ENCODE assay signal across 13 cellular contexts in the genomic region with DNA sequence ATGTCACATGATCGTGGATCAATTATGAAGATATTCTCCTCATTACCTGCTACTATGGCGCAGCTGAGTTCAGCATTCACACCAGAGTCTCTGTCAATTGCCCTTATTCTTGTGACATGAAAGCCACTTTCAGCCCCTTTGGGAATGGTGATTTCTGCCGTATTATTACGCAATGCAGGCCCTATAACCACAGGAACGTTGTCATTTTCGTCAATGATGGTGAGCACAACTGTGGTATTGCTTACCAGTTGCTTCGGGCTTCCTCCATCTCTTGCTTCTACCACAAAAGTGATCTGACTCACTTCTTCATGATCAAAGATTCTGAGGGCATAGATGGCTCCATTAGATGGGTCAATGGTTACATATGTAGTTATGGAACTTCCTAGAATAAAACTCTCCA. TPM values are rescaled to one million over a fixed set of nuclear protein-coding genes. Genes with fewer than 3 reads are reported as not detected.
A peak's percentile ranks its signal among the peaks of the same experiment; 100 is the strongest.
DNase-seq lines count a peak whose midpoint lies in the region; ATAC-seq and TF ChIP-seq lines count a peak whose summit lies in the region.
"Had no signal": no experiment of that assay in that cellular context is flagged by ENCODE, and none has a peak within 500 bp of the region (broad histone marks: within the 10 kb centered on the region; RNA-seq: fewer than 3 reads in every experiment).

No MANE protein-coding gene starts in this region.

- no peaks in the 10 kb centered on the region for H3K9me3 ChIP-seq in iPS-18c (ENCODE audit: control insufficient read depth, insufficient read depth, low read length)
- H3K9me3 ChIP-seq in smooth muscle cell (replicated peaks; ENCODE audit: low read depth): no peaks in the 10 kb centered on the region

- DNase-seq in GM03348 (ENCODE audit: low spot score) (peak; percentile 33), smooth muscle cell (lab: John Stamatoyannopoulos, UW; ENCODE audit: unreplicated experiment) (no peak), T-helper 2 cell (no peak), NCI-H2081 treated with DMSO at 0.1 percent for 48 hours (lab: John Stamatoyannopoulos, UW) (no peak)
- DNase-seq: DMS153, glutamatergic neuron, occipital lobe had no signal

- H3K27me3 ChIP-seq in smooth muscle cell (ENCODE audit: low read depth): no peaks in the 10 kb centered on the region

- H2AFZ ChIP-seq in smooth muscle cell (ENCODE audit: low read depth): no peak overlapping the region

- peaks cover 59% of the 10 kb centered on the region for H3K4me1 ChIP-seq in smooth muscle cell (ENCODE audit: low read depth)

- peaks cover 14% of the 10 kb centered on the region for H3F3A ChIP-seq in smooth muscle cell (ENCODE audit: low read depth)

- H3K4me2 ChIP-seq in smooth muscle cell: peak overlapping the region; percentile 90

- H3K4me3 ChIP-seq in WI38 (ENCODE audit: low read depth, low read length) (peak overlapping the region; percentile 86), iPS-18c (ENCODE audit: insufficient read depth, low read depth, low read length) (peak overlapping the region; percentile 83), smooth muscle cell (peak overlapping the region; percentile 67)

- no peaks in the 10 kb centered on the region for H3K36me3 ChIP-seq in smooth muscle cell (ENCODE audit: low read depth)

- H3K79me2 ChIP-seq in smooth muscle cell (ENCODE audit: low read depth): peaks cover 51% of the 10 kb centered on the region

- TF ChIP-seq CTCF in WI38 (IDR thresholded peaks at IDR 0.05; ENCODE audit: low read depth, low read length) (no peak), smooth muscle cell (IDR thresholded peaks at IDR 0.05; ENCODE audit: borderline replicate concordance, insufficient read depth, poor library complexity, severe bottlenecking) (no peak)

- WGBS in smooth muscle cell (ENCODE audit: low lambda C conversion rate): 74% methylated on average over 7 of the region's 7 CpGs

- peaks cover 25% of the 10 kb centered on the region for H4K20me1 ChIP-seq in smooth muscle cell (ENCODE audit: low read depth)

- no peak overlapping the region for H3K9ac ChIP-seq in smooth muscle cell (ENCODE audit: low read depth)

- no peak for ATAC-seq in HG03457 (IDR thresholded peaks at IDR 0.05; ENCODE audit: unreplicated experiment)
- no peak for ATAC-seq in GM21576 (IDR thresholded peaks at IDR 0.05; ENCODE audit: unreplicated experiment)

- no peak overlapping the region for H3K27ac ChIP-seq in smooth muscle cell (ENCODE audit: low read depth)

RNA-seq across cellular contexts. Expression of a gene that starts 2.1 kb away (rescaled TPM):
- 51.3 and 58.8 TPM in 2 replicates for total RNA-seq in smooth muscle cell
- polyA plus RNA-seq in smooth muscle cell: 13.4 and 24.5 TPM in 2 replicates
- total RNA-seq: activated CD8-positive, alpha-beta memory T cell treated with anti-CD3 and anti-CD28 coated beads for 36 hours; HT-29 had no signal
